ENCODE assay signal across 16 cellular contexts in genomic region chr7:110801502-110801901, GRCh38.
DNase-seq lines count a peak whose midpoint lies in the region; ATAC-seq and TF ChIP-seq lines count a peak whose summit lies in the region.
"Had no signal": no experiment of that assay in that cellular context is flagged by ENCODE, and none has a peak within 500 bp of the region (broad histone marks: within the 10 kb centered on the region; RNA-seq: fewer than 3 reads in every experiment).

No MANE protein-coding gene starts in this region.

- no peak for TF ChIP-seq CTCF in OCI-LY3 (IDR thresholded peaks at IDR 0.05; ENCODE audit: low read depth, low read length)
- no peak for TF ChIP-seq CTCF in endodermal cell (conservative IDR thresholded peaks at IDR 0.05)

- H3K27me3 Mint-ChIP-seq in endodermal cell (ENCODE audit: insufficient read depth) = no peaks in the 10 kb centered on the region

- H3K4me1 ChIP-seq in OCI-LY3 (ENCODE audit: low read length) (peaks cover 21% of the 10 kb centered on the region), endodermal cell (ENCODE audit: control insufficient read depth, insufficient read depth, low read length) (no peaks in the 10 kb centered on the region)
- H3K4me1 ChIP-seq: BLaER1, Peyer's patch had no signal

- no peaks in the 10 kb centered on the region for H4K20me1 ChIP-seq in OCI-LY3 (ENCODE audit: insufficient read depth, low read length)
- H4K20me1 ChIP-seq: BLaER1 had no signal

- H3K36me3 ChIP-seq in OCI-LY3 (replicated peaks; ENCODE audit: low read depth, low read length) (no peaks in the 10 kb centered on the region), endodermal cell (ENCODE audit: control insufficient read depth, insufficient read depth, low read length) (no peaks in the 10 kb centered on the region)
- H3K36me3 ChIP-seq: BLaER1, Peyer's patch had no signal

- H3K9ac ChIP-seq in OCI-LY3 (ENCODE audit: low read length) (no peak overlapping the region), endodermal cell (ENCODE audit: extremely low read depth, low read length, poor library complexity, severe bottlenecking) (no peak overlapping the region)
- H3K9ac ChIP-seq: BLaER1 had no signal

- H3K9me3 ChIP-seq in OCI-LY3 (ENCODE audit: insufficient read depth, low read length) = no peaks in the 10 kb centered on the region
- H3K9me3 ChIP-seq in endodermal cell (ENCODE audit: control insufficient read depth, low read length) = no peaks in the 10 kb centered on the region
- H3K9me3 ChIP-seq: BLaER1, Peyer's patch had no signal

- H3K4me2 ChIP-seq in OCI-LY3 (ENCODE audit: low read length) = peak overlapping the region; percentile 42
- H3K4me2 ChIP-seq: BLaER1 had no signal

- ATAC-seq in GM18517 (IDR thresholded peaks at IDR 0.05; ENCODE audit: unreplicated experiment) (peak; percentile 66), GM21381 (IDR thresholded peaks at IDR 0.05; ENCODE audit: unreplicated experiment) (peak; percentile 76), HG02981 (IDR thresholded peaks at IDR 0.05; ENCODE audit: unreplicated experiment) (peak; percentile 78)

- H3K4me1 Mint-ChIP-seq in endodermal cell = peaks cover 19% of the 10 kb centered on the region
- H3K4me1 Mint-ChIP-seq: mesothelial cell of epicardium had no signal

- no peaks in the 10 kb centered on the region for H3K9me3 Mint-ChIP-seq in endodermal cell

- H3K27me3 ChIP-seq in OCI-LY3 (ENCODE audit: low read depth, low read length) (no peaks in the 10 kb centered on the region), endodermal cell (ENCODE audit: control insufficient read depth, insufficient read depth, low read length, poor library complexity, severe bottlenecking) (no peaks in the 10 kb centered on the region)
- H3K27me3 ChIP-seq: BLaER1, Peyer's patch had no signal

- no peak overlapping the region for H3K4me3 ChIP-seq in OCI-LY3 (ENCODE audit: low read length)
- H3K4me3 ChIP-seq in endodermal cell (ENCODE audit: low read length) = no peak overlapping the region
- H3K4me3 ChIP-seq: BLaER1, Peyer's patch had no signal

- H3K36me3 Mint-ChIP-seq in endodermal cell (ENCODE audit: low read depth) = no peaks in the 10 kb centered on the region
- H3K36me3 Mint-ChIP-seq: mesothelial cell of epicardium had no signal

- no peak overlapping the region for H3K27ac Mint-ChIP-seq in endodermal cell
- H3K27ac Mint-ChIP-seq: mesothelial cell of epicardium; T-helper 1 cell treated with Interleukin-12 subunit alpha and Interleukin-12 subunit beta and Interleukin-4 antibody, amounts not matched to agents 30 μg/mL and 1 μg/mL, for 36 hours had no signal

- no peak overlapping the region for H3K27ac ChIP-seq in OCI-LY3 (ENCODE audit: low read length)
- no peak overlapping the region for H3K27ac ChIP-seq in endodermal cell (ENCODE audit: low read depth, low read length)
- H3K27ac ChIP-seq: BLaER1, Peyer's patch had no signal

- no peaks in the 10 kb centered on the region for H3K79me2 ChIP-seq in OCI-LY3 (ENCODE audit: low read length)

- no peak overlapping the region for H2AFZ ChIP-seq in OCI-LY3 (ENCODE audit: low read depth, low read length)

- WGBS in endodermal cell (ENCODE audit: insufficient coverage in 1 of 2, insufficient read length in 1 of 2), 2 experiments = 86% methylated on average over 1 of the region's 1 CpG; no CpG with 5 or more reads in 1 of the 2 experiments

- no peak overlapping the region for H3K4me3 Mint-ChIP-seq in endodermal cell
- H3K4me3 Mint-ChIP-seq: mesothelial cell of epicardium; T-helper 1 cell treated with Interleukin-12 subunit alpha and Interleukin-12 subunit beta and Interleukin-4 antibody, amounts not matched to agents 30 μg/mL and 1 μg/mL, for 36 hours had no signal

- DNase-seq in NCI-H1048 (lab: John Stamatoyannopoulos, UW) = no peak
- no peak for DNase-seq in SW480 (ENCODE audit: low spot score)
- no peak for DNase-seq in AG08396 (ENCODE audit: low spot score)
- no peak for DNase-seq in endodermal cell
- DNase-seq: activated CD4-positive, alpha-beta T cell treated with anti-CD3 and anti-CD28 coated beads, Interleukin-2, amount 50 U/mL, for 4 hours; NCI-H2171; Peyer's patch; posterior cingulate gyrus; stimulated activated CD4-positive, alpha-beta T cell treated with anti-CD3 and anti-CD28 coated beads, Interleukin-2, amount 100 ng/mL, for 24 hours had no signal
